ENCODE assay signal across 2 cellular contexts in genomic region chr1:16006552-16007485, GRCh38.
TF ChIP-seq lines count a peak whose summit lies in the region.

No MANE protein-coding gene starts in this region.

TF ChIP-seq in SK-N-SH, 30 proteins besides CTCF, POLR2A, EP300 and RAD21 (continued from another document):
- TF ChIP-seq SMC3 (IDR thresholded peaks at IDR 0.05; ENCODE audit: low read depth, low read length), result peak; percentile 7; the same call in 1 of the 2 replicates
TF ChIP-seq in SK-N-SH: peak in this region for 1.

TF ChIP-seq in SK-N-SH treated with all-trans-retinoic acid at 6 μM for 48 hours, 23 proteins besides CTCF, POLR2A, EP300 and RAD21:
- TF ChIP-seq CREB5 (CRISPR knock-in tag; IDR thresholded peaks at IDR 0.05; ENCODE audit: low read depth), result no peak
- TF ChIP-seq BACH2 (CRISPR knock-in tag; IDR thresholded peaks at IDR 0.05; ENCODE audit: borderline replicate concordance), result no peak
- TF ChIP-seq GLIS3 (CRISPR knock-in tag; IDR thresholded peaks at IDR 0.05), result no peak
- no peak for TF ChIP-seq ARNTL (CRISPR knock-in tag; IDR thresholded peaks at IDR 0.05; ENCODE audit: borderline replicate concordance, low read depth)
- TF ChIP-seq PATZ1 (CRISPR knock-in tag; IDR thresholded peaks at IDR 0.05; ENCODE audit: borderline replicate concordance), result no peak
- TF ChIP-seq ZNF70 (CRISPR knock-in tag; IDR thresholded peaks at IDR 0.05), result no peak
- TF ChIP-seq SNAI2 (CRISPR knock-in tag; IDR thresholded peaks at IDR 0.05), result no peak
- no peak for TF ChIP-seq ZFP30 (CRISPR knock-in tag; IDR thresholded peaks at IDR 0.05)
- no peak for TF ChIP-seq ZNF565 (CRISPR knock-in tag; conservative IDR thresholded peaks at IDR 0.05; ENCODE audit: low read depth)
- TF ChIP-seq ISL1 (CRISPR knock-in tag; IDR thresholded peaks at IDR 0.05), result no peak
- no peak for TF ChIP-seq POU6F1 (CRISPR knock-in tag; IDR thresholded peaks at IDR 0.05; ENCODE audit: borderline replicate concordance, low read depth)
- TF ChIP-seq ZNF8 (CRISPR knock-in tag; IDR thresholded peaks at IDR 0.05), result no peak
- no peak for TF ChIP-seq ZC3H10 (CRISPR knock-in tag; IDR thresholded peaks at IDR 0.05)
- no peak for TF ChIP-seq OSR1 (CRISPR knock-in tag; IDR thresholded peaks at IDR 0.05)
- no peak for TF ChIP-seq TSHZ2 (CRISPR knock-in tag; IDR thresholded peaks at IDR 0.05)
- TF ChIP-seq CSDC2 (CRISPR knock-in tag; IDR thresholded peaks at IDR 0.05), result no peak
- no peak for TF ChIP-seq TOX (CRISPR knock-in tag; IDR thresholded peaks at IDR 0.05; ENCODE audit: borderline replicate concordance)
- no peak for TF ChIP-seq PPARA (CRISPR knock-in tag; IDR thresholded peaks at IDR 0.05; ENCODE audit: borderline replicate concordance)
